In the genomic region with DNA sequence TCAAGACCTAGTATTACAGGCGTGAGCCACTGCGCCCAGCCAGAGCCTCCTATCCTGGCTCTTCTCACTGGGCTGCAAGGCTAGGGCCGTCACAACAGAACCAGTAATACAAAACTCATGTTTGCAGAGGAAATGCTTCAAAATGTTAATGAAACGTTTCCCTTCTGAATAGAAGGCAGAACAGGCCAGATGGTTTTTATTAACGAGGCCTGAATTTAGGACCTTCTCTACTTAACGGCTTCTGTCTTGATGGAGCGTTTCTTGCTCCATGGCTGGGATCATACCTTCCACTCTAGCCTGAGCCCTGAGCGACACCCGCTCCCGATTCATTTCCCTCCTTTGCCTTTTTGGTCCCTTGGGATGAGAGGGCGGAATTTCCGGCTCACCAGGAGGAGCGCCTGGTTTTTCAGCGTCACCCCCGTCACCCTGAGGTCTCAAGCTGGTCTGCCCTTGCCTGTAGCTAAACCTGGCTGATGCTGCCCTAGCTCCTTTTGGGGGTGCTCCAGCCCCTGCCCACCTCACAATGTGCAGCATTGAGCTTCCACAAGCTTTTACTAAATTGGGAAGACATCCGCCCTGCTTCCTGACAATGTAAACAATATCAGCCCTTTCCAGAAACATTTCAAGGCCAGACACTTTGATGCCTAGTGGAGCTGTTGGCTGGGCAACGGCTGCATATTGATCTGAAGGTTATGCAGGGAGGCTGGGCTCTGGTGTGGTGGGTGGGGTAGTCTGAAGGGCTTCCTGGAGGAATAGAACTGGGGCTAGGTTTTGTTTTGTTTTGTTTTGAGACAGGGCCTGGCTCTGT, we compare ENCODE assay signal across 1 cellular context.
A peak's percentile ranks its signal among the peaks of the same experiment; 100 is the strongest.
TF ChIP-seq lines count a peak whose summit lies in the region.

No MANE protein-coding gene starts in this region.

TF ChIP-seq in HepG2, 621 proteins besides CTCF, POLR2A, EP300 and RAD21 (continued from another document and continues in another):
- TF ChIP-seq HMGXB4 (CRISPR knock-in tag; IDR thresholded peaks at IDR 0.05; ENCODE audit: borderline replicate concordance in 1 of 2, low read depth in 1 of 2) (peak in 1 of 2 experiments; percentile 25; a peak in 1 of 4 replicates), MTERF4 (CRISPR knock-in tag; IDR thresholded peaks at IDR 0.05) (no peak), DNMT3B (CRISPR knock-in tag; conservative IDR thresholded peaks at IDR 0.05) (no peak), KLF6 (CRISPR knock-in tag; IDR thresholded peaks at IDR 0.05) (no peak), DR1 (CRISPR knock-in tag; IDR thresholded peaks at IDR 0.05) (no peak), GPBP1L1 (CRISPR knock-in tag; IDR thresholded peaks at IDR 0.05) (no peak), ZFP41 (CRISPR knock-in tag; IDR thresholded peaks at IDR 0.05; ENCODE audit: borderline replicate concordance) (0 out of 2 replicates have a peak, but pooled peaks have one; percentile 53), BRF2 (CRISPR knock-in tag; IDR thresholded peaks at IDR 0.05) (no peak), ZNF672 (CRISPR knock-in tag; IDR thresholded peaks at IDR 0.05) (no peak), ARHGAP35 (CRISPR knock-in tag; IDR thresholded peaks at IDR 0.05; ENCODE audit: borderline replicate concordance) (0 out of 2 replicates have a peak, but pooled peaks have one; percentile 10), KIAA2018 (CRISPR knock-in tag; IDR thresholded peaks at IDR 0.05; ENCODE audit: borderline replicate concordance) (no peak), U2AF2 (IDR thresholded peaks at IDR 0.05; ENCODE audit: low read depth, low read length) (no peak), MEF2D (CRISPR knock-in tag; IDR thresholded peaks at IDR 0.05) (peak; percentile 95), TAF1 (CRISPR knock-in tag; IDR thresholded peaks at IDR 0.05) (no peak), NAIF1 (CRISPR knock-in tag; IDR thresholded peaks at IDR 0.05; ENCODE audit: borderline replicate concordance) (no peak), CCDC6 (CRISPR knock-in tag; IDR thresholded peaks at IDR 0.05) (no peak), ZNF747 (CRISPR knock-in tag; IDR thresholded peaks at IDR 0.05; ENCODE audit: borderline replicate concordance) (peak; percentile 60; the same call in 1 of the 2 replicates), FOXC1 (CRISPR knock-in tag; IDR thresholded peaks at IDR 0.05; ENCODE audit: borderline replicate concordance) (no peak)
- TF ChIP-seq, protein P1, sequence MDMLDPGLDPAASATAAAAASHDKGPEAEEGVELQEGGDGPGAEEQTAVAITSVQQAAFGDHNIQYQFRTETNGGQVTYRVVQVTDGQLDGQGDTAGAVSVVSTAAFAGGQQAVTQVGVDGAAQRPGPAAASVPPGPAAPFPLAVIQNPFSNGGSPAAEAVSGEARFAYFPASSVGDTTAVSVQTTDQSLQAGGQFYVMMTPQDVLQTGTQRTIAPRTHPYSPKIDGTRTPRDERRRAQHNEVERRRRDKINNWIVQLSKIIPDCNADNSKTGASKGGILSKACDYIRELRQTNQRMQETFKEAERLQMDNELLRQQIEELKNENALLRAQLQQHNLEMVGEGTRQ (IDR thresholded peaks at IDR 0.05; ENCODE audit: low read depth, low read length), result no peak
- TF ChIP-seq, protein P1 (CRISPR knock-in tag; IDR thresholded peaks at IDR 0.05; ENCODE audit: borderline replicate concordance), result no peak
- TF ChIP-seq, protein P2, sequence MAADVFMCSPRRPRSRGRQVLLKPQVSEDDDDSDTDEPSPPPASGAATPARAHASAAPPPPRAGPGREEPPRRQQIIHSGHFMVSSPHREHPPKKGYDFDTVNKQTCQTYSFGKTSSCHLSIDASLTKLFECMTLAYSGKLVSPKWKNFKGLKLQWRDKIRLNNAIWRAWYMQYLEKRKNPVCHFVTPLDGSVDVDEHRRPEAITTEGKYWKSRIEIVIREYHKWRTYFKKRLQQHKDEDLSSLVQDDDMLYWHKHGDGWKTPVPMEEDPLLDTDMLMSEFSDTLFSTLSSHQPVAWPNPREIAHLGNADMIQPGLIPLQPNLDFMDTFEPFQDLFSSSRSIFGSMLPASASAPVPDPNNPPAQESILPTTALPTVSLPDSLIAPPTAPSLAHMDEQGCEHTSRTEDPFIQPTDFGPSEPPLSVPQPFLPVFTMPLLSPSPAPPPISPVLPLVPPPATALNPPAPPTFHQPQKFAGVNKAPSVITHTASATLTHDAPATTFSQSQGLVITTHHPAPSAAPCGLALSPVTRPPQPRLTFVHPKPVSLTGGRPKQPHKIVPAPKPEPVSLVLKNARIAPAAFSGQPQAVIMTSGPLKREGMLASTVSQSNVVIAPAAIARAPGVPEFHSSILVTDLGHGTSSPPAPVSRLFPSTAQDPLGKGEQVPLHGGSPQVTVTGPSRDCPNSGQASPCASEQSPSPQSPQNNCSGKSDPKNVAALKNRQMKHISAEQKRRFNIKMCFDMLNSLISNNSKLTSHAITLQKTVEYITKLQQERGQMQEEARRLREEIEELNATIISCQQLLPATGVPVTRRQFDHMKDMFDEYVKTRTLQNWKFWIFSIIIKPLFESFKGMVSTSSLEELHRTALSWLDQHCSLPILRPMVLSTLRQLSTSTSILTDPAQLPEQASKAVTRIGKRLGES (CRISPR knock-in tag; IDR thresholded peaks at IDR 0.05; ENCODE audit: borderline replicate concordance), result no peak
- TF ChIP-seq, protein P3, sequence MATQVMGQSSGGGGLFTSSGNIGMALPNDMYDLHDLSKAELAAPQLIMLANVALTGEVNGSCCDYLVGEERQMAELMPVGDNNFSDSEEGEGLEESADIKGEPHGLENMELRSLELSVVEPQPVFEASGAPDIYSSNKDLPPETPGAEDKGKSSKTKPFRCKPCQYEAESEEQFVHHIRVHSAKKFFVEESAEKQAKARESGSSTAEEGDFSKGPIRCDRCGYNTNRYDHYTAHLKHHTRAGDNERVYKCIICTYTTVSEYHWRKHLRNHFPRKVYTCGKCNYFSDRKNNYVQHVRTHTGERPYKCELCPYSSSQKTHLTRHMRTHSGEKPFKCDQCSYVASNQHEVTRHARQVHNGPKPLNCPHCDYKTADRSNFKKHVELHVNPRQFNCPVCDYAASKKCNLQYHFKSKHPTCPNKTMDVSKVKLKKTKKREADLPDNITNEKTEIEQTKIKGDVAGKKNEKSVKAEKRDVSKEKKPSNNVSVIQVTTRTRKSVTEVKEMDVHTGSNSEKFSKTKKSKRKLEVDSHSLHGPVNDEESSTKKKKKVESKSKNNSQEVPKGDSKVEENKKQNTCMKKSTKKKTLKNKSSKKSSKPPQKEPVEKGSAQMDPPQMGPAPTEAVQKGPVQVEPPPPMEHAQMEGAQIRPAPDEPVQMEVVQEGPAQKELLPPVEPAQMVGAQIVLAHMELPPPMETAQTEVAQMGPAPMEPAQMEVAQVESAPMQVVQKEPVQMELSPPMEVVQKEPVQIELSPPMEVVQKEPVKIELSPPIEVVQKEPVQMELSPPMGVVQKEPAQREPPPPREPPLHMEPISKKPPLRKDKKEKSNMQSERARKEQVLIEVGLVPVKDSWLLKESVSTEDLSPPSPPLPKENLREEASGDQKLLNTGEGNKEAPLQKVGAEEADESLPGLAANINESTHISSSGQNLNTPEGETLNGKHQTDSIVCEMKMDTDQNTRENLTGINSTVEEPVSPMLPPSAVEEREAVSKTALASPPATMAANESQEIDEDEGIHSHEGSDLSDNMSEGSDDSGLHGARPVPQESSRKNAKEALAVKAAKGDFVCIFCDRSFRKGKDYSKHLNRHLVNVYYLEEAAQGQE (IDR thresholded peaks at IDR 0.05; ENCODE audit: borderline replicate concordance in 1 of 2, low read depth in 1 of 2, low read length in 2 of 2), result no peak; a peak in 1 of 4 replicates
- TF ChIP-seq, protein P4, sequence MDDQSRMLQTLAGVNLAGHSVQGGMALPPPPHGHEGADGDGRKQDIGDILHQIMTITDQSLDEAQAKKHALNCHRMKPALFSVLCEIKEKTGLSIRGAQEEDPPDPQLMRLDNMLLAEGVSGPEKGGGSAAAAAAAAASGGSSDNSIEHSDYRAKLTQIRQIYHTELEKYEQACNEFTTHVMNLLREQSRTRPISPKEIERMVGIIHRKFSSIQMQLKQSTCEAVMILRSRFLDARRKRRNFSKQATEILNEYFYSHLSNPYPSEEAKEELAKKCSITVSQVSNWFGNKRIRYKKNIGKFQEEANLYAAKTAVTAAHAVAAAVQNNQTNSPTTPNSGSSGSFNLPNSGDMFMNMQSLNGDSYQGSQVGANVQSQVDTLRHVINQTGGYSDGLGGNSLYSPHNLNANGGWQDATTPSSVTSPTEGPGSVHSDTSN (CRISPR knock-in tag; IDR thresholded peaks at IDR 0.05; ENCODE audit: borderline replicate concordance), result no peak
